Comparison of ENCODE assay signal across 8 cellular contexts in genomic region chr15:64152507-64153387, GRCh38. TPM values are rescaled to one million over a fixed set of nuclear protein-coding genes. Genes with fewer than 3 reads are reported as not detected.
DNase-seq lines count a peak whose midpoint lies in the region; ATAC-seq and TF ChIP-seq lines count a peak whose summit lies in the region.

No MANE protein-coding gene starts in this region.

- H3K36me3 ChIP-seq in NT2/D1 (ENCODE audit: insufficient read depth, insufficient read length, low read length) (peaks cover 36% of the 10 kb centered on the region), endodermal cell (ENCODE audit: control insufficient read depth, insufficient read depth, low read length) (peaks cover 26% of the 10 kb centered on the region)

- H3K36me3 Mint-ChIP-seq in endodermal cell (ENCODE audit: low read depth), result peaks cover 29% of the 10 kb centered on the region

- peak overlapping the region; percentile 60 for H3K4me3 Mint-ChIP-seq in endodermal cell

- H3K27me3 Mint-ChIP-seq in endodermal cell (ENCODE audit: insufficient read depth), result peaks cover 34% of the 10 kb centered on the region

- peak overlapping the region; percentile 87 for H3K9ac ChIP-seq in NT2/D1 (ENCODE audit: insufficient read length, low read depth)
- H3K9ac ChIP-seq in endodermal cell (ENCODE audit: extremely low read depth, low read length, poor library complexity, severe bottlenecking), result no peak overlapping the region

- 43 to 44% methylated on average over 11 to 27 of the region's 27 CpGs for WGBS in endodermal cell (ENCODE audit: insufficient coverage in 1 of 2, insufficient read length in 1 of 2), 2 experiments

- no peaks in the 10 kb centered on the region for H3K9me3 ChIP-seq in NT2/D1 (ENCODE audit: insufficient read depth, low read length)
- H3K9me3 ChIP-seq in endodermal cell (ENCODE audit: control insufficient read depth, low read length), result no peaks in the 10 kb centered on the region

- no peak overlapping the region for H3K27ac ChIP-seq in endodermal cell (ENCODE audit: low read depth, low read length)

- TF ChIP-seq CTCF in endodermal cell (conservative IDR thresholded peaks at IDR 0.05), result no peak

- H3K4me1 Mint-ChIP-seq in endodermal cell, result peaks cover 10% of the 10 kb centered on the region

- H3K27me3 ChIP-seq in NT2/D1 (ENCODE audit: insufficient read depth, insufficient read length), result peaks cover 18% of the 10 kb centered on the region
- H3K27me3 ChIP-seq in endodermal cell (ENCODE audit: control insufficient read depth, insufficient read depth, low read length, poor library complexity, severe bottlenecking), result peaks cover 19% of the 10 kb centered on the region

- ATAC-seq in GM21526 (IDR thresholded peaks at IDR 0.05; ENCODE audit: low FRiP score, unreplicated experiment) (peak; percentile 2), HG03095 (IDR thresholded peaks at IDR 0.05; ENCODE audit: unreplicated experiment) (no peak)

- no peaks in the 10 kb centered on the region for H3K9me3 Mint-ChIP-seq in endodermal cell

- no peak overlapping the region for H3K27ac Mint-ChIP-seq in endodermal cell

- H3K4me1 ChIP-seq in NT2/D1 (ENCODE audit: insufficient read depth, insufficient read length), result peaks cover 32% of the 10 kb centered on the region
- H3K4me1 ChIP-seq in endodermal cell (ENCODE audit: control insufficient read depth, insufficient read depth, low read length), result no peaks in the 10 kb centered on the region

- intact Hi-C loops in posterior vena cava (cut with DNase I), result no loop called here

- peak overlapping the region; percentile 75 for H3K4me3 ChIP-seq in NT2/D1 (ENCODE audit: insufficient read length, low read depth)
- no peak overlapping the region for H3K4me3 ChIP-seq in endodermal cell (ENCODE audit: low read length)

- DNase-seq in NCI-H1092 treated with DMSO at 0.1 percent for 48 hours (lab: John Stamatoyannopoulos, UW) (peak; percentile 4), NCI-H1092 (lab: John Stamatoyannopoulos, UW) (no peak), NT2/D1 (ENCODE audit: low read depth, low spot score) (no peak), endodermal cell (peak; percentile 69), posterior vena cava (ENCODE audit: low spot score) (peak; percentile 81)
- no peak for DNase-seq in NK-92 treated with Interleukin-12 subunit alpha and Interleukin-12 subunit beta, amount 100 ng/mL, for 24 hours (lab: John Stamatoyannopoulos, UW)

RNA-seq across cellular contexts. Expression of gene SNX22, which starts 1.2 kb away (rescaled TPM):
- total RNA-seq in endodermal cell, result 1 to 10 TPM; 1.6 to 2.6 TPM
- 0.96 TPM for polyA plus RNA-seq in endodermal cell (2013, experiment 1 of 2)
- 1.1 TPM for polyA plus RNA-seq in endodermal cell (2013, experiment 2 of 2)
- total RNA-seq in posterior vena cava, result under 1 TPM in 1 of 2 donors, not detected in 1; 0.38 TPM

RNA-seq across cellular contexts. Expression of gene PPIB, which starts 10.1 kb away (rescaled TPM):
- total RNA-seq in endodermal cell (100 to 1,000 TPM; 551 to 652 TPM), posterior vena cava (100 to 1,000 TPM; 351 to 457 TPM)
- polyA plus RNA-seq in endodermal cell (2013, experiment 1 of 2), result 347 TPM
- 348 TPM for polyA plus RNA-seq in endodermal cell (2013, experiment 2 of 2)

RNA-seq across cellular contexts. Expression of gene SNX1, which starts 57.0 kb away (rescaled TPM):
- 10 to 100 TPM; 54.5 to 63.0 TPM for total RNA-seq in endodermal cell
- 62.9 TPM for polyA plus RNA-seq in endodermal cell (2013, experiment 1 of 2)
- polyA plus RNA-seq in endodermal cell (2013, experiment 2 of 2), result 61.1 TPM
- 100 to 1,000 TPM; 114 to 130 TPM for total RNA-seq in posterior vena cava

RNA-seq across cellular contexts. Expression of gene CIAO2A, which starts 59.1 kb away (rescaled TPM):
- total RNA-seq in endodermal cell (10 to 100 TPM; 54.6 to 63.2 TPM), posterior vena cava (10 to 100 TPM; 22.8 to 26.0 TPM)
- polyA plus RNA-seq in endodermal cell (2013, experiment 1 of 2), result 94.6 TPM
- 76.5 TPM for polyA plus RNA-seq in endodermal cell (2013, experiment 2 of 2)

Comparison
In these comparisons a context has a peak if more than half of its experiments do, and no peak if none do; other contexts are left out.
1. DNase-seq: peak in NCI-H1092 treated with DMSO at 0.1 percent for 48 hours (single experiment), endodermal cell (single experiment) and posterior vena cava (single experiment); none in NCI-H1092 (single experiment), NT2/D1 (single experiment) and NK-92 treated with Interleukin-12 subunit alpha and Interleukin-12 subunit beta, amount 100 ng/mL, for 24 hours (single experiment).